Comparison of ENCODE assay signal across 24 cellular contexts in the genomic region with DNA sequence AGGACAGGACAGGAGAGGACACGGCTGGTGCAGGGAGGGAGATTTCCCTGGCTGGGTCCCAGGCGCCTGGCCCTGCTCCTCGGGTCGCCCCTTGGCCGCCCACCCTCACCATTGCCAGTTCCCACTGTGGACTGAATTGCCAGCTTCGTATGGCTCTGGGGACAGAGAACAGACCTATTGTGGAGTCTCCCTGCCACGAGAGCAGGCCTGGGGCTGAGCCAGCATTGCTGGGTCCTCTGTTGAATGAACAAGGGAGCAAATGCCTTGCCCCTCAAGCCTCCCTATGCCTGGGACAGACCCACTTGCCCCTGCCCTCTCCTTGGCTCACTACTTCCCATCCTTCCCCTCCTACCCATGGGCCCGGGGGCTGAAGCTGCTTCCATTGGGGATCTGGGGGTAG.
"Had no signal": no experiment of that assay in that cellular context is flagged by ENCODE, and none has a peak within 500 bp of the region (broad histone marks: within the 10 kb centered on the region; RNA-seq: fewer than 3 reads in every experiment).

No MANE protein-coding gene starts in this region.

- H3K27me3 ChIP-seq: neural progenitor cell, ovary, right atrium auricular region, right lobe of liver, sigmoid colon, stomach, suprapubic skin, testis, tibial artery, transverse colon, upper lobe of right lung, uterus had no signal

- H3K4me3 ChIP-seq: neural progenitor cell, ovary, prostate gland, right atrium auricular region, right lobe of liver, sigmoid colon, stomach, suprapubic skin, testis, tibial artery, transverse colon, upper lobe of right lung, uterus had no signal

- H3K36me3 ChIP-seq: neural progenitor cell, ovary, prostate gland, right lobe of liver, transverse colon, upper lobe of right lung, uterus had no signal

- DNase-seq: naive B cell; nephron progenitor cell; occipital lobe; ovary; retina; right lobe of liver; sigmoid colon; small intestine; stimulated activated CD4-positive, alpha-beta T cell treated with anti-CD3 and anti-CD28 coated beads, Interleukin-15, amount 100 ng/mL, for 24 hours; stimulated activated CD4-positive, alpha-beta T cell treated with anti-CD3 and anti-CD28 coated beads, Interleukin-2, amount 100 ng/mL, for 24 hours; stimulated activated CD4-positive, alpha-beta T cell treated with anti-CD3 and anti-CD28 coated beads, Interleukin-2, amount 100 ng/mL, for 48 hours; stimulated activated CD4-positive, alpha-beta T cell treated with anti-CD3 and anti-CD28 coated beads, Interleukin-4, amount 100 ng/mL, for 24 hours; stimulated activated naive B cell treated with anti-CD40 and anti-IgM and Interleukin-4, amounts not matched to agents 10 μg/mL and 1 μg/mL and 100 μg/mL, for 72 hours; stimulated activated naive CD4-positive, alpha-beta T cell treated with Interleukin-2 at 50 U/mL for 16 hours; stomach; testis; tibial artery; transverse colon; upper lobe of right lung; uterus had no signal
